Comparison of ENCODE assay signal across 12 cellular contexts in genomic region chr20:35568645-35569044, GRCh38. TPM values are rescaled to one million over a fixed set of nuclear protein-coding genes. Genes with fewer than 3 reads are reported as not detected.
DNase-seq lines count a peak whose midpoint lies in the region; ATAC-seq and TF ChIP-seq lines count a peak whose summit lies in the region.
"Had no signal": no experiment of that assay in that cellular context is flagged by ENCODE, and none has a peak within 500 bp of the region (broad histone marks: within the 10 kb centered on the region; RNA-seq: fewer than 3 reads in every experiment).

No MANE protein-coding gene starts in this region.

- peaks cover 4% of the 10 kb centered on the region for H3K9me3 Mint-ChIP-seq in progenitor cell of endocrine pancreas (ENCODE audit: low read depth)

- no peaks in the 10 kb centered on the region for H3K36me3 ChIP-seq in MM.1S (replicated peaks; ENCODE audit: insufficient read depth, low read length)
- H3K36me3 ChIP-seq: Peyer's patch had no signal

- peak; percentile 33 for TF ChIP-seq CTCF in MM.1S (IDR thresholded peaks at IDR 0.05; ENCODE audit: low read length)
- peak; percentile 25 for TF ChIP-seq CTCF in cardiac fibroblast (IDR thresholded peaks at IDR 0.05; ENCODE audit: low read depth, low read length)
- peak; percentile 53 for TF ChIP-seq CTCF in progenitor cell of endocrine pancreas (IDR thresholded peaks at IDR 0.05; ENCODE audit: unreplicated experiment)

- H3K4me2 ChIP-seq in MM.1S (ENCODE audit: low read depth, low read length): no peak overlapping the region

- H3K36me3 Mint-ChIP-seq in progenitor cell of endocrine pancreas (ENCODE audit: insufficient read depth): no peaks in the 10 kb centered on the region
- H3K36me3 Mint-ChIP-seq: activated naive CD8-positive, alpha-beta T cell treated with anti-CD3 and anti-CD28 coated beads, Interleukin-2, amount 10 ng/mL, durations not matched to agents 7 days and 5 days had no signal

- H3K9ac ChIP-seq in MM.1S (ENCODE audit: low read length): no peak overlapping the region

- H3K27me3 Mint-ChIP-seq in progenitor cell of endocrine pancreas: no peaks in the 10 kb centered on the region

- no peaks in the 10 kb centered on the region for H3K9me2 ChIP-seq in MM.1S (replicated peaks; ENCODE audit: insufficient read depth, low read length)

- DNase-seq in SIG-M5 treated with dmso at 0.1 percent for 504 hours (lab: John Stamatoyannopoulos, UW; ENCODE audit: unreplicated experiment) (peak; percentile 22), SIG-M5 (lab: John Stamatoyannopoulos, UW) (no peak), MM.1S (peak; percentile 42), cardiac fibroblast (ENCODE audit: low read depth in 2 of 2) (no peak), progenitor cell of endocrine pancreas (ENCODE audit: low spot score, unreplicated experiment) (no peak), germinal center (ENCODE audit: low spot score) (no peak), Ammon's horn (ENCODE audit: low spot score) (no peak)
- DNase-seq: activated naive CD8-positive, alpha-beta T cell treated with anti-CD3 and anti-CD28 coated beads, Interleukin-2, amount 10 ng/mL, durations not matched to agents 7 days and 5 days; CD8-positive, alpha-beta memory T cell; HCEC 1CT; Peyer's patch had no signal

- H3K4me1 ChIP-seq in MM.1S (ENCODE audit: low read length): no peaks in the 10 kb centered on the region
- H3K4me1 ChIP-seq: Peyer's patch had no signal

- H3K9me3 ChIP-seq in MM.1S (replicated peaks; ENCODE audit: insufficient read depth, low read length): no peaks in the 10 kb centered on the region

- H3K4me3 ChIP-seq in MM.1S (ENCODE audit: low read length): no peak overlapping the region
- no peak overlapping the region for H3K4me3 ChIP-seq in cardiac fibroblast (replicated peaks in 1 of 2; ENCODE audit: low read depth in 2 of 2, low read length in 2 of 2)
- H3K4me3 ChIP-seq: Peyer's patch had no signal

- no peak overlapping the region for H3K4me3 Mint-ChIP-seq in progenitor cell of endocrine pancreas (ENCODE audit: low read depth)
- H3K4me3 Mint-ChIP-seq: activated naive CD8-positive, alpha-beta T cell treated with anti-CD3 and anti-CD28 coated beads, Interleukin-2, amount 10 ng/mL, durations not matched to agents 7 days and 5 days; CD8-positive, alpha-beta memory T cell had no signal

- no peak for ATAC-seq in GM21528 (IDR thresholded peaks at IDR 0.05; ENCODE audit: low FRiP score, unreplicated experiment)

- H3K27ac ChIP-seq in MM.1S (ENCODE audit: low read length): no peak overlapping the region
- H3K27ac ChIP-seq: Peyer's patch had no signal

- H3F3A ChIP-seq in MM.1S (ENCODE audit: insufficient read depth, low read length): no peaks in the 10 kb centered on the region

- no peak overlapping the region for H3K27ac Mint-ChIP-seq in progenitor cell of endocrine pancreas
- H3K27ac Mint-ChIP-seq: activated naive CD8-positive, alpha-beta T cell treated with anti-CD3 and anti-CD28 coated beads, Interleukin-2, amount 10 ng/mL, durations not matched to agents 7 days and 5 days; CD8-positive, alpha-beta memory T cell had no signal

- H3K4me1 Mint-ChIP-seq in progenitor cell of endocrine pancreas (ENCODE audit: low read depth): peaks cover 2% of the 10 kb centered on the region
- H3K4me1 Mint-ChIP-seq: CD8-positive, alpha-beta memory T cell had no signal

- H4K20me1 ChIP-seq in MM.1S (ENCODE audit: insufficient read depth, low read length): no peaks in the 10 kb centered on the region

- H3K79me2 ChIP-seq in MM.1S (ENCODE audit: low read length): no peaks in the 10 kb centered on the region

- H3K27me3 ChIP-seq in MM.1S (replicated peaks; ENCODE audit: insufficient read depth, low read length): no peaks in the 10 kb centered on the region
- H3K27me3 ChIP-seq: Peyer's patch had no signal

- H2AFZ ChIP-seq in MM.1S (ENCODE audit: low read length): no peak overlapping the region

RNA-seq across cellular contexts. Expression of gene ERGIC3, which starts 26.8 kb away (rescaled TPM):
- total RNA-seq in progenitor cell of endocrine pancreas: 286 and 290 TPM in 2 replicates

RNA-seq across cellular contexts. Expression of gene C20orf173, which starts 39.2 kb away (rescaled TPM):
- not detected in 2 replicates for total RNA-seq in progenitor cell of endocrine pancreas
- total RNA-seq: activated naive CD8-positive, alpha-beta T cell treated with anti-CD3 and anti-CD28 coated beads, Interleukin-2, amount 10 ng/mL, durations not matched to agents 7 days and 5 days; CD8-positive, alpha-beta memory T cell; Peyer's patch had no signal

RNA-seq across cellular contexts. Expression of gene SPAG4, which starts 47.0 kb away (rescaled TPM):
- 1.1 and 2.5 TPM in 2 replicates for total RNA-seq in progenitor cell of endocrine pancreas

Comparison
In these comparisons a context has a peak if more than half of its experiments do, and no peak if none do; other contexts are left out.
1. DNase-seq: peak in SIG-M5 treated with dmso at 0.1 percent for 504 hours (single experiment) and MM.1S (single experiment); none in SIG-M5 (single experiment), cardiac fibroblast (0 of 2), progenitor cell of endocrine pancreas (single experiment), germinal center (single experiment) and Ammon's horn (single experiment).
2. Peak in every context shown above with its lines, with median percentiles within 50 percentile points of each other: CTCF ChIP-seq.